ENCODE assay signal across 14 cellular contexts in genomic region chr18:13446024-13446423, GRCh38.
"Had no signal": no experiment of that assay in that cellular context is flagged by ENCODE, and none has a peak within 500 bp of the region (broad histone marks: within the 10 kb centered on the region; RNA-seq: fewer than 3 reads in every experiment).

No MANE protein-coding gene starts in this region.

- H3K4me3 Mint-ChIP-seq: activated CD8-positive, alpha-beta memory T cell treated with anti-CD3 and anti-CD28 coated beads, Interleukin-2, amount 10 ng/mL, durations not matched to agents 7 days and 5 days; activated naive CD4-positive, alpha-beta T cell treated with anti-CD3 and anti-CD28 coated beads for 36 hours; activated T-helper 1 cell treated with anti-CD3 and anti-CD28 coated beads, Interleukin-12 subunit alpha, Interleukin-12 subunit beta, Interleukin-2, Interleukin-4 antibody, amounts not matched to agents 30 ng/mL and 10 ng/mL and 1 ng/mL, durations not matched to agents 14 hours and 24 hours and 36 hours; natural killer cell treated with Interleukin-12 subunit alpha and Interleukin-12 subunit beta and Interleukin-15 and Interleukin-18, amount 100 ng/mL, for 72 hours; stimulated activated naive B cell treated with anti-CD40 and anti-IgM and Interleukin-4, amounts not matched to agents 10 μg/mL and 1 μg/mL and 100 μg/mL, for 72 hours had no signal

- H3K27ac ChIP-seq: esophagus squamous epithelium, hepatocyte, left lung had no signal

- ATAC-seq: left lung; stimulated activated naive B cell treated with anti-CD40 and anti-IgM and Interleukin-4, amounts not matched to agents 10 μg/mL and 1 μg/mL and 100 μg/mL, for 72 hours had no signal

- H3K27me3 ChIP-seq: esophagus squamous epithelium, left lung had no signal

- H3K27me3 Mint-ChIP-seq: activated CD8-positive, alpha-beta memory T cell treated with anti-CD3 and anti-CD28 coated beads, Interleukin-2, amount 10 ng/mL, durations not matched to agents 7 days and 5 days had no signal

- H2AFZ ChIP-seq: hepatocyte had no signal

- H3K9me3 ChIP-seq: esophagus squamous epithelium, left lung had no signal

- DNase-seq: activated CD4-positive, alpha-beta T cell treated with anti-CD3 and anti-CD28 coated beads, Interleukin-2, amount 50 U/mL, for 4 hours; esophagus squamous epithelium; left lung; nucleus accumbens; posterior cingulate gyrus; stimulated activated naive B cell treated with anti-CD40 and anti-IgM and Interleukin-4, amounts not matched to agents 10 μg/mL and 1 μg/mL and 100 μg/mL, for 72 hours had no signal

- H3K9me3 Mint-ChIP-seq: activated naive CD4-positive, alpha-beta T cell treated with anti-CD3 and anti-CD28 coated beads for 36 hours; activated T-helper 1 cell treated with anti-CD3 and anti-CD28 coated beads, Interleukin-12 subunit alpha, Interleukin-12 subunit beta, Interleukin-2, Interleukin-4 antibody, amounts not matched to agents 30 ng/mL and 10 ng/mL and 1 ng/mL, durations not matched to agents 14 hours and 24 hours and 36 hours; natural killer cell treated with Interleukin-12 subunit alpha and Interleukin-12 subunit beta and Interleukin-15 and Interleukin-18, amount 100 ng/mL, for 72 hours; stimulated activated naive B cell treated with anti-CD40 and anti-IgM and Interleukin-4, amounts not matched to agents 10 μg/mL and 1 μg/mL and 100 μg/mL, for 72 hours had no signal

- H3K4me3 ChIP-seq: hepatocyte, left lung had no signal

- H3K79me2 ChIP-seq: hepatocyte had no signal

- FAIRE-seq: colon, endothelial cell of umbilical vein, keratinocyte had no signal

- H3K36me3 ChIP-seq: esophagus squamous epithelium, left lung had no signal

- H3K36me3 Mint-ChIP-seq: activated CD8-positive, alpha-beta memory T cell treated with anti-CD3 and anti-CD28 coated beads, Interleukin-2, amount 10 ng/mL, durations not matched to agents 7 days and 5 days; natural killer cell treated with Interleukin-12 subunit alpha and Interleukin-12 subunit beta and Interleukin-15 and Interleukin-18, amount 100 ng/mL, for 72 hours; stimulated activated naive B cell treated with anti-CD40 and anti-IgM and Interleukin-4, amounts not matched to agents 10 μg/mL and 1 μg/mL and 100 μg/mL, for 72 hours had no signal

- H3K27ac Mint-ChIP-seq: activated CD8-positive, alpha-beta memory T cell treated with anti-CD3 and anti-CD28 coated beads, Interleukin-2, amount 10 ng/mL, durations not matched to agents 7 days and 5 days; activated naive CD4-positive, alpha-beta T cell treated with anti-CD3 and anti-CD28 coated beads for 36 hours; natural killer cell treated with Interleukin-12 subunit alpha and Interleukin-12 subunit beta and Interleukin-15 and Interleukin-18, amount 100 ng/mL, for 72 hours; stimulated activated naive B cell treated with anti-CD40 and anti-IgM and Interleukin-4, amounts not matched to agents 10 μg/mL and 1 μg/mL and 100 μg/mL, for 72 hours had no signal
